ENCODE assay signal across 1 cellular context in the genomic region with DNA sequence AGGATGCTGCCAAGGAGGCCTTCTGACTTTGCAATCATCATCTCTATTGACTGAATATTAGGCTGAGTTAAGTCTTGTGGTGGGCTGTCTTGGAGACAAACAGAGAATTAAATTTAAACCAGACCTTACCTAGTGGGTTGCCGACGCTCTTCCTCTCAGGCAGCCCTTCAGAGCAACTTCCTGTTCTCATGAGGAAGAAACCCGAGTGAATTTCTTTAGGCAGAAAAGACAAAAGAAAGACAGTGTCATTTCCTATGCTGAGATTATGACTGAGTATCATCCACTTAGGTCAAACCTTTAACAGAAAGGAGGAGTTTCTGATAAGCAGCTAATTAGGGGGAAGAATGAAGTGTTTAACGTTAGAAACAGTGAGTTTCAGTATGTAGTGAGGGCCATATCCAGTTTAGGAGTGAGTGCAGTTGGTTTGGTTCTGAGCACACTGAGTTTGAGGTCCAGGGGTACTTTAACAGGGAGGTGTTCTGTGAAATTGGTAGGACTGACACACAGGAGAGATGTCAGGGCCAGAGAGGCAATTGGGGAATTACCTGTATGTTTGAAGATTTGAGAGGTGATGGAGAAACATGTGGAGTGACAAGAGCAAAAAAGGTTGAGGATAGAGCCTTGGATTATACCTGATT.
TF ChIP-seq lines count a peak whose summit lies in the region.

No MANE protein-coding gene starts in this region.

TF ChIP-seq in HepG2, 621 proteins besides CTCF, POLR2A, EP300 and RAD21 (continued from another document):
- TF ChIP-seq, protein P1, sequence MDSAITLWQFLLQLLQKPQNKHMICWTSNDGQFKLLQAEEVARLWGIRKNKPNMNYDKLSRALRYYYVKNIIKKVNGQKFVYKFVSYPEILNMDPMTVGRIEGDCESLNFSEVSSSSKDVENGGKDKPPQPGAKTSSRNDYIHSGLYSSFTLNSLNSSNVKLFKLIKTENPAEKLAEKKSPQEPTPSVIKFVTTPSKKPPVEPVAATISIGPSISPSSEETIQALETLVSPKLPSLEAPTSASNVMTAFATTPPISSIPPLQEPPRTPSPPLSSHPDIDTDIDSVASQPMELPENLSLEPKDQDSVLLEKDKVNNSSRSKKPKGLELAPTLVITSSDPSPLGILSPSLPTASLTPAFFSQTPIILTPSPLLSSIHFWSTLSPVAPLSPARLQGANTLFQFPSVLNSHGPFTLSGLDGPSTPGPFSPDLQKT (CRISPR knock-in tag; IDR thresholded peaks at IDR 0.05; ENCODE audit: borderline replicate concordance): no peak
- TF ChIP-seq MEIS2 (CRISPR knock-in tag; IDR thresholded peaks at IDR 0.05) (no peak), ZBTB42 (CRISPR knock-in tag; IDR thresholded peaks at IDR 0.05) (no peak), ONECUT2 (CRISPR knock-in tag; IDR thresholded peaks at IDR 0.05) (no peak), MATR3 (CRISPR knock-in tag; IDR thresholded peaks at IDR 0.05) (no peak), NCOA2 (CRISPR knock-in tag; IDR thresholded peaks at IDR 0.05) (no peak)
- TF ChIP-seq, protein P2, sequence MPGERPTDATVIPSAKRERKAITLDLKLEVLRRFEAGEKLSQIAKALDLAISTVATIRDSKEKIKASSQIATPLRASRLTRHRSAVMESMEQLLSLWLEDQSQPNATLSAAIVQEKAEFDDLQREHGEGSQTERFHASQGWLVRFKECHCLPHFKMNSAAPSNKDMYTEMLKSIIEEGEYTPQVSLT (CRISPR knock-in tag; IDR thresholded peaks at IDR 0.05; ENCODE audit: borderline replicate concordance, low read depth): no peak
